Comparison of ENCODE assay signal across 9 cellular contexts in the genomic region with DNA sequence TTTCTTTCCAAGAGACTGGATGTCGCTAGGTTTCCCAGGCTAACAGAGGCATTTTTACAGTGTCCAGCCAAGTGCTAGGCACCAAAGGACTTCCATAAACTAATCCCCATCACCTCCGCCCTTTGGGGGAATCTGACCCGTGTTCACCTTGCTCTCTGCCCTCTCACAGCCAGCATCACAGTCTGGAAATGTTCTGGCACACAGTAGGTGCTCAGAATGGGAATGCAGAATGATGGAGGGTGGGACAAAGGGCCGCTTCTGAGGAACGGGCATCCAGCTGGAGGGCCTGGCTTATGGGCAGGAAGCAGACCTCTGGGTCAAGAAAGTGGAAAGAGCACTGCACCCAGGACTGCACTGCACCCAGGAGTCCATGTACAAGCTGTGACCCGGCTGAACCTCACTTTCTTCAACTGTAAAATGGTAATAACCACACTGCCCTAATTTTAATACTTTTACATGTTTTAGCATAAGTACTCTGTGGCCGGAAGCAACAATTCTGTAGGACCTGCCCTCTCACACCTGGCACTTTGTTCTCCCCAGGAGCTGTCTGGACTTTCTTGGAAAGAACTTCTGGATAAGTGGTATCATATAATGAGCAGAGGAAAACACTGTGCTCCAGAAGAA. TPM values are rescaled to one million over a fixed set of nuclear protein-coding genes. Genes with fewer than 3 reads are reported as not detected.
DNase-seq lines count a peak whose midpoint lies in the region; ATAC-seq, FAIRE-seq and TF ChIP-seq lines count a peak whose summit lies in the region.
"Had no signal": no experiment of that assay in that cellular context is flagged by ENCODE, and none has a peak within 500 bp of the region (broad histone marks: within the 10 kb centered on the region; RNA-seq: fewer than 3 reads in every experiment).

No MANE protein-coding gene starts in this region.

- peaks cover 11 to 45% (median 30%) of the 10 kb centered on the region in 4 donors for H3K4me1 Mint-ChIP-seq in CD4-positive, alpha-beta memory T cell
- H3K4me1 Mint-ChIP-seq in neural progenitor cell: peaks cover 27% of the 10 kb centered on the region

- DNase-seq in CD4-positive, alpha-beta memory T cell: no peak
- peak; percentile 51 for DNase-seq in NAMALWA (ENCODE audit: low spot score)
- no peak for DNase-seq in neural progenitor cell (ENCODE audit: low spot score)
- no peak for DNase-seq in H54 (ENCODE audit: insufficient read length, low spot score)

- peaks cover 0 to 1% (median 0%) of the 10 kb centered on the region in 8 donors for H3K9me3 Mint-ChIP-seq in CD4-positive, alpha-beta memory T cell
- H3K9me3 Mint-ChIP-seq in neural progenitor cell: no peaks in the 10 kb centered on the region

- ATAC-seq in GM19467 (IDR thresholded peaks at IDR 0.05; ENCODE audit: unreplicated experiment) (no peak), HG03432 (IDR thresholded peaks at IDR 0.05; ENCODE audit: unreplicated experiment) (no peak), GM18519 (IDR thresholded peaks at IDR 0.05; ENCODE audit: low FRiP score, unreplicated experiment) (no peak)

- H3F3A ChIP-seq in neural progenitor cell (ENCODE audit: low read depth): peaks cover 51% of the 10 kb centered on the region

- H2AFZ ChIP-seq in neural progenitor cell (replicated peaks): no peak overlapping the region

- TF ChIP-seq CTCF in neural progenitor cell (IDR thresholded peaks at IDR 0.05): no peak

- peak overlapping the region; percentile 75 to 87 (median 80) for H3K4me3 Mint-ChIP-seq in CD4-positive, alpha-beta memory T cell
- H3K4me3 Mint-ChIP-seq in neural progenitor cell: peak overlapping the region; percentile 78

- no peaks in the 10 kb centered on the region for H3K9me3 ChIP-seq in CD4-positive, alpha-beta memory T cell (ENCODE audit: control insufficient read depth in 1 of 2, low read length in 2 of 2)
- H3K9me3 ChIP-seq in ectodermal cell (ENCODE audit: control insufficient read depth, low read length) (no peaks in the 10 kb centered on the region), neural progenitor cell (ENCODE audit: low read depth) (no peaks in the 10 kb centered on the region)

- no peaks in the 10 kb centered on the region for H3K27me3 Mint-ChIP-seq in CD4-positive, alpha-beta memory T cell
- H3K27me3 Mint-ChIP-seq in neural progenitor cell (ENCODE audit: insufficient read depth, low read depth): no peaks in the 10 kb centered on the region

- peaks cover 28% of the 10 kb centered on the region for H3K4me1 ChIP-seq in CD4-positive, alpha-beta memory T cell (ENCODE audit: insufficient read depth, low read length)
- H3K4me1 ChIP-seq in ectodermal cell (ENCODE audit: control insufficient read depth, insufficient read depth, low read length) (peaks cover 5% of the 10 kb centered on the region), neural progenitor cell (peaks cover 16% of the 10 kb centered on the region)

- intact Hi-C loops in CD4-positive, alpha-beta memory T cell (cut with micrococcal nuclease): loop anchor here (1.0 kb wide), 4 partner anchors 57 to 269 kb away; partner anchors contain the start of genes SEC11A and ZNF592

- CTCF ChIA-PET in CD4-positive, alpha-beta memory T cell (lab: Charles Lee; ENCODE audit: partially characterized antibody): interaction anchor here (0.7 to 3.5 kb wide), 29 partner anchors 8 to 270 kb away, joined by 3 to 19 read pairs (median 5); partner anchors contain the start of genes SEC11A and ZSCAN2

- peaks cover under 1 to 11% of the 10 kb centered on the region in 2 donors for H3K36me3 Mint-ChIP-seq in CD4-positive, alpha-beta memory T cell
- H3K36me3 Mint-ChIP-seq in neural progenitor cell: no peaks in the 10 kb centered on the region

- H3K27me3 ChIP-seq in CD4-positive, alpha-beta memory T cell (ENCODE audit: insufficient read depth, low read length): no peaks in the 10 kb centered on the region
- H3K27me3 ChIP-seq in ectodermal cell (ENCODE audit: control insufficient read depth, insufficient read depth, low read length, poor library complexity, severe bottlenecking) (peaks cover 17% of the 10 kb centered on the region), neural progenitor cell (peaks cover 20% of the 10 kb centered on the region)

- no peak for FAIRE-seq in H54 (lab: Jason Lieb, UNC)
- FAIRE-seq: urothelium cell line had no signal

- H4K20me1 ChIP-seq in neural progenitor cell (ENCODE audit: low read depth): peaks cover 4% of the 10 kb centered on the region

- peak overlapping the region; percentile 39 to 44 for H3K4me3 ChIP-seq in CD4-positive, alpha-beta memory T cell (ENCODE audit: low read length in 2 of 2)
- H3K4me3 ChIP-seq in ectodermal cell (ENCODE audit: insufficient read depth, low read depth, low read length) (peak overlapping the region; percentile 54), neural progenitor cell (peak overlapping the region; percentile 59)

- H3K9ac ChIP-seq in neural progenitor cell: no peak overlapping the region

- WGBS in ectodermal cell, 2 experiments: 67 to 70% methylated on average over 7 of the region's 7 CpGs

- H3K79me2 ChIP-seq in neural progenitor cell (ENCODE audit: low read depth): peaks cover 1% of the 10 kb centered on the region

- H3K36me3 ChIP-seq in CD4-positive, alpha-beta memory T cell (ENCODE audit: insufficient read depth, low read length): no peaks in the 10 kb centered on the region
- H3K36me3 ChIP-seq in ectodermal cell (ENCODE audit: control insufficient read depth, insufficient read depth, low read length): no peaks in the 10 kb centered on the region
- H3K36me3 ChIP-seq in neural progenitor cell: no peaks in the 10 kb centered on the region

- POLR2A ChIA-PET in CD4-positive, alpha-beta memory T cell (lab: Charles Lee; ENCODE audit: partially characterized antibody): interaction anchor here (0.6 to 8.8 kb wide), 14 partner anchors 21 to 322 kb away, joined by 3 to 144 read pairs (median 4); partner anchors contain the start of gene SEC11A

- peak overlapping the region; percentile 58 for H3K27ac ChIP-seq in CD4-positive, alpha-beta memory T cell (ENCODE audit: low read depth, low read length)
- H3K27ac ChIP-seq in ectodermal cell (ENCODE audit: insufficient read depth, low read depth, low read length, poor library complexity, severe bottlenecking) (peak overlapping the region; percentile 42), neural progenitor cell (no peak overlapping the region)

- peak overlapping the region; percentile 65 to 95 (median 90) for H3K27ac Mint-ChIP-seq in CD4-positive, alpha-beta memory T cell
- no peak overlapping the region for H3K27ac Mint-ChIP-seq in neural progenitor cell

- TF ChIP-seq POLR2A in H54 (IDR thresholded peaks at IDR 0.05; ENCODE audit: low read depth, low read length): no peak

- H3K4me2 ChIP-seq in neural progenitor cell: peak overlapping the region; percentile 88

RNA-seq across cellular contexts. Expression of gene NMB, which starts 0.9 kb away (rescaled TPM):
- total RNA-seq in CD4-positive, alpha-beta memory T cell: 1 to 10 TPM; 2.4 to 2.5 TPM
- polyA plus RNA-seq in CD4-positive, alpha-beta memory T cell: 1 to 10 TPM; 4.0 to 4.1 TPM
- polyA plus RNA-seq in ectodermal cell (2013, experiment 1 of 4): 6.2 TPM
- polyA plus RNA-seq in ectodermal cell (2013, experiment 2 of 4): 7.2 TPM
- polyA plus RNA-seq in ectodermal cell (2013, experiment 3 of 4): 11.4 TPM
- polyA plus RNA-seq in ectodermal cell (2013, experiment 4 of 4): 10.7 TPM
- total RNA-seq in neural progenitor cell (ENCODE audit: low replicate concordance): 0.24 and 3.7 TPM in 2 replicates

RNA-seq across cellular contexts. Expression of gene WDR73, which starts 4.8 kb away (rescaled TPM):
- 10 to 100 TPM; 39.4 to 42.5 TPM for total RNA-seq in CD4-positive, alpha-beta memory T cell
- 10 to 100 TPM; 13.3 to 18.4 TPM for polyA plus RNA-seq in CD4-positive, alpha-beta memory T cell
- polyA plus RNA-seq in ectodermal cell (2013, experiment 1 of 4): 43.3 TPM
- 56.6 TPM for polyA plus RNA-seq in ectodermal cell (2013, experiment 2 of 4)
- polyA plus RNA-seq in ectodermal cell (2013, experiment 3 of 4): 34.9 TPM
- polyA plus RNA-seq in ectodermal cell (2013, experiment 4 of 4): 39.9 TPM
- total RNA-seq in neural progenitor cell (ENCODE audit: low replicate concordance): 37.4 and 46.8 TPM in 2 replicates

RNA-seq across cellular contexts. Expression of gene SEC11A, which starts 57.0 kb away (rescaled TPM):
- 10 to 100 TPM; 85.0 to 86.8 TPM for total RNA-seq in CD4-positive, alpha-beta memory T cell
- 100 to 1,000 TPM; 129 to 168 TPM for polyA plus RNA-seq in CD4-positive, alpha-beta memory T cell
- polyA plus RNA-seq in ectodermal cell (2013, experiment 1 of 4): 328 TPM
- 349 TPM for polyA plus RNA-seq in ectodermal cell (2013, experiment 2 of 4)
- polyA plus RNA-seq in ectodermal cell (2013, experiment 3 of 4): 269 TPM
- 301 TPM for polyA plus RNA-seq in ectodermal cell (2013, experiment 4 of 4)
- total RNA-seq in neural progenitor cell (ENCODE audit: low replicate concordance): 402 and 589 TPM in 2 replicates

RNA-seq across cellular contexts. Expression of gene ZSCAN2, which starts 58.1 kb away (rescaled TPM):
- 10 to 100 TPM; 11.4 to 14.1 TPM for total RNA-seq in CD4-positive, alpha-beta memory T cell
- polyA plus RNA-seq in CD4-positive, alpha-beta memory T cell: 1 to 10 TPM; 3.3 to 4.5 TPM
- 15.2 TPM for polyA plus RNA-seq in ectodermal cell (2013, experiment 1 of 4)
- polyA plus RNA-seq in ectodermal cell (2013, experiment 2 of 4): 12.3 TPM
- 10.8 TPM for polyA plus RNA-seq in ectodermal cell (2013, experiment 3 of 4)
- 13.1 TPM for polyA plus RNA-seq in ectodermal cell (2013, experiment 4 of 4)
- 6.7 and 14.2 TPM in 2 replicates for total RNA-seq in neural progenitor cell (ENCODE audit: low replicate concordance)
